In genomic region chr3:161781381-161781780, GRCh38 we compare ENCODE assay signal across 26 cellular contexts.
DNase-seq lines count a peak whose midpoint lies in the region; ATAC-seq and TF ChIP-seq lines count a peak whose summit lies in the region.
"Had no signal": no experiment of that assay in that cellular context is flagged by ENCODE, and none has a peak within 500 bp of the region (broad histone marks: within the 10 kb centered on the region; RNA-seq: fewer than 3 reads in every experiment).

No MANE protein-coding gene starts in this region.

- no peaks in the 10 kb centered on the region for H3K27me3 ChIP-seq in DND-41 (ENCODE audit: insufficient read depth, low read length, poor library complexity)
- H3K27me3 ChIP-seq in OCI-LY3 (ENCODE audit: low read depth, low read length): no peaks in the 10 kb centered on the region
- no peaks in the 10 kb centered on the region for H3K27me3 ChIP-seq in hepatocyte
- H3K27me3 ChIP-seq in SJCRH30: no peaks in the 10 kb centered on the region
- H3K27me3 ChIP-seq in esophagus muscularis mucosa: no peaks in the 10 kb centered on the region
- H3K27me3 ChIP-seq: BE2C, SJSA1, upper lobe of left lung had no signal

- no peak overlapping the region for H3K4me3 ChIP-seq in DND-41 (ENCODE audit: low read depth in 1 of 2, low read length in 2 of 2)
- no peak overlapping the region for H3K4me3 ChIP-seq in OCI-LY3 (ENCODE audit: low read length)
- no peak overlapping the region for H3K4me3 ChIP-seq in hepatocyte
- H3K4me3 ChIP-seq in SJCRH30: no peak overlapping the region
- no peak overlapping the region for H3K4me3 ChIP-seq in esophagus muscularis mucosa
- H3K4me3 ChIP-seq: SJSA1, upper lobe of left lung had no signal

- H3K79me2 ChIP-seq in DND-41 (ENCODE audit: insufficient read depth, low read length) (no peaks in the 10 kb centered on the region), OCI-LY3 (ENCODE audit: low read length) (no peaks in the 10 kb centered on the region), hepatocyte (no peaks in the 10 kb centered on the region)

- no peak for ATAC-seq in DND-41 (ENCODE audit: insufficient read depth, low read depth)
- ATAC-seq: left ventricle myocardium superior, Panc1, sciatic nerve had no signal

- intact Hi-C loops in esophagus muscularis mucosa (cut with DNase I): no loop called here

- TF ChIP-seq CTCF in DND-41 (IDR thresholded peaks at IDR 0.05; ENCODE audit: borderline replicate concordance, extremely low read depth, low read length, poor library complexity, severe bottlenecking) (no peak), OCI-LY3 (IDR thresholded peaks at IDR 0.05; ENCODE audit: low read depth, low read length) (no peak), hepatocyte (IDR thresholded peaks at IDR 0.05; ENCODE audit: poor library complexity) (no peak), esophagus muscularis mucosa (IDR thresholded peaks at IDR 0.05) (no peak)

- H3K4me1 ChIP-seq in DND-41 (ENCODE audit: insufficient read depth, low read length): peaks cover 12% of the 10 kb centered on the region
- H3K4me1 ChIP-seq in OCI-LY3 (ENCODE audit: low read length): peaks cover 6% of the 10 kb centered on the region; the same call in 1 of the 2 replicates
- no peaks in the 10 kb centered on the region for H3K4me1 ChIP-seq in hepatocyte (ENCODE audit: insufficient read depth)
- H3K4me1 ChIP-seq in SJCRH30: no peaks in the 10 kb centered on the region
- H3K4me1 ChIP-seq in esophagus muscularis mucosa: no peaks in the 10 kb centered on the region
- H3K4me1 ChIP-seq: BE2C, SJSA1, upper lobe of left lung had no signal

- H3K4me2 ChIP-seq in DND-41 (ENCODE audit: insufficient read depth, low read length) (peak overlapping the region; percentile 41), OCI-LY3 (ENCODE audit: low read length) (peak overlapping the region; percentile 50), hepatocyte (peak overlapping the region; percentile 4)

- H3K9ac ChIP-seq in DND-41 (ENCODE audit: low read depth, low read length) (no peak overlapping the region), OCI-LY3 (ENCODE audit: low read length) (no peak overlapping the region)

- no peak for TF ChIP-seq POLR2A in esophagus muscularis mucosa (IDR thresholded peaks at IDR 0.05; ENCODE audit: low read depth)

- no peak overlapping the region for H3K27ac ChIP-seq in DND-41 (ENCODE audit: low read length)
- no peak overlapping the region for H3K27ac ChIP-seq in OCI-LY3 (ENCODE audit: low read length)
- H3K27ac ChIP-seq in hepatocyte: no peak overlapping the region
- no peak overlapping the region for H3K27ac ChIP-seq in SJCRH30
- no peak overlapping the region for H3K27ac ChIP-seq in esophagus muscularis mucosa (replicated peaks in 1 of 4)
- H3K27ac ChIP-seq: 22Rv1, SJSA1, upper lobe of left lung had no signal

- no peaks in the 10 kb centered on the region for H3K9me2 ChIP-seq in hepatocyte (replicated peaks; ENCODE audit: insufficient read depth)

- DNase-seq in DMS53 (lab: John Stamatoyannopoulos, UW): peak; percentile 10
- DNase-seq in DMS53 treated with DMSO at 0.1 percent for 48 hours (lab: John Stamatoyannopoulos, UW; ENCODE audit: unreplicated experiment): no peak
- DNase-seq in DND-41: no peak
- DNase-seq in hepatocyte (ENCODE audit: low spot score): no peak
- no peak for DNase-seq in ecto neural progenitor cell (ENCODE audit: low spot score)
- DNase-seq in SJCRH30: no peak
- no peak for DNase-seq in esophagus muscularis mucosa (ENCODE audit: extremely low spot score)
- DNase-seq: activated B cell treated with CpG ODN at 0.5 μM for 24 hours; activated CD4-positive, alpha-beta T cell treated with anti-CD3 and anti-CD28 coated beads, Interleukin-2, amount 50 U/mL, for 48 hours; activated naive CD4-positive, alpha-beta T cell; activated T-cell treated with anti-CD3 and anti-CD28 coated beads for 4 hours; anterior cingulate cortex; BE2C; immature natural killer cell; IMR-90; left ventricle myocardium superior; NCI-H1694; NCI-H226; NCI-H82; stimulated activated CD4-positive, alpha-beta T cell treated with anti-CD3 and anti-CD28 coated beads, Interleukin-15, amount 100 ng/mL, for 24 hours; upper lobe of left lung had no signal

- peak overlapping the region; percentile 52 for H2AFZ ChIP-seq in DND-41 (ENCODE audit: low read depth, low read length)
- H2AFZ ChIP-seq in OCI-LY3 (ENCODE audit: low read depth, low read length): peak overlapping the region; percentile 50
- H2AFZ ChIP-seq in hepatocyte: peak overlapping the region; percentile 26

- TF ChIP-seq EP300 in esophagus muscularis mucosa (IDR thresholded peaks at IDR 0.05): no peak

- WGBS in hepatocyte (ENCODE audit: low lambda C conversion rate, missing lambda C conversion rate): 68% methylated on average over 1 of the region's 1 CpG
- WGBS in esophagus muscularis mucosa: 60% methylated on average over 1 of the region's 1 CpG

- H3K36me3 ChIP-seq in DND-41 (ENCODE audit: insufficient read depth, low read length) (no peaks in the 10 kb centered on the region), OCI-LY3 (replicated peaks; ENCODE audit: low read depth, low read length) (no peaks in the 10 kb centered on the region), hepatocyte (replicated peaks; ENCODE audit: insufficient read depth, low read depth) (no peaks in the 10 kb centered on the region), SJCRH30 (no peaks in the 10 kb centered on the region), esophagus muscularis mucosa (no peaks in the 10 kb centered on the region)
- H3K36me3 ChIP-seq: BE2C, SJSA1, upper lobe of left lung had no signal

- H4K20me1 ChIP-seq in DND-41 (ENCODE audit: insufficient read depth, low read length) (no peaks in the 10 kb centered on the region), OCI-LY3 (ENCODE audit: insufficient read depth, low read length) (no peaks in the 10 kb centered on the region), hepatocyte (ENCODE audit: insufficient read depth, poor library complexity, severe bottlenecking) (no peaks in the 10 kb centered on the region)

- H3K9me3 ChIP-seq in DND-41 (ENCODE audit: insufficient read depth, low read length, severe bottlenecking) (peaks cover 17% of the 10 kb centered on the region), OCI-LY3 (ENCODE audit: insufficient read depth, low read length) (no peaks in the 10 kb centered on the region), hepatocyte (ENCODE audit: low read depth) (no peaks in the 10 kb centered on the region), SJCRH30 (replicated peaks) (no peaks in the 10 kb centered on the region; the same call in 1 of the 2 replicates), esophagus muscularis mucosa (no peaks in the 10 kb centered on the region)
- H3K9me3 ChIP-seq: BE2C, SJSA1, upper lobe of left lung had no signal
